Comparison of ENCODE assay signal across 8 cellular contexts in the genomic region with DNA sequence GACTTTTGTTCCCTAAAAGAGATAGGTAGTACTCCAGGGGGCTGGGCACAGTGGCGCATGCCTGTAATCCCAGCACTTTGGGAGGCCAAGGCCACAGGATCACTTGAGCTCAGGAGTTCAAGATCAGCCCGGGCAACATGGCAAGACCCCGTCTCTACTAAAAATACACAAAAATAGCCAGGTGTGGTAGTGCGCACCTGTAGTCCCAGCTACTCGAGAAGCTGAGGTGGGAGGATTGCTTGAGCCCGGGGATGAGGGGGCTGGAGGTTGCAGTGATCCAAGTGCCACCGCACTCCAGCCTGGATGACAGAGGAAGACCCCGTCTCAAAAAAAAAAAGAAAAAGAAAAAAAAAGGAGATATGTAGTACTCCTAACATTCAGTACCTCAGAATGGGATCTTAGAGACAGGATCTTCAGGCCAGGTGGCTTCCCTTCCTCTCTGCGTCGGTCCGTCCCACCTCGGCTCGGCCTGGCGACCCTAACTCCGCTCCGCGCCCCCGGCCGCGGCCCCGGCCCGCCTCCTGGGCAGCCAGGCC.
DNase-seq lines count a peak whose midpoint lies in the region; TF ChIP-seq lines count a peak whose summit lies in the region.

No MANE protein-coding gene starts in this region.

- TF ChIP-seq CTCF in Caco-2 (IDR thresholded peaks at IDR 0.05; ENCODE audit: insufficient read depth in 1 of 2, low read depth in 1 of 2, low read length in 1 of 2, severe bottlenecking in 1 of 2, unreplicated experiment in 1 of 2), result no peak
- no peak for TF ChIP-seq CTCF in H9 (conservative IDR thresholded peaks at IDR 0.05)
- TF ChIP-seq CTCF in RWPE1 (conservative IDR thresholded peaks at IDR 0.05; ENCODE audit: low read depth), result no peak
- TF ChIP-seq CTCF in epithelial cell of proximal tubule (conservative IDR thresholded peaks at IDR 0.05; ENCODE audit: low read depth, low read length), result no peak
- no peak for TF ChIP-seq CTCF in prostate gland (IDR thresholded peaks at IDR 0.05)

- H2BK20ac ChIP-seq in H9 (ENCODE audit: low read depth, low read length, poor library complexity, severe bottlenecking), result no peak overlapping the region

- BruUV-seq in Caco-2 (replicated peaks; lab: Mats Ljungman, UMichigan), result no TSS peak

- DNase-seq in Caco-2 (no peak), H9 (no peak), RWPE1 (ENCODE audit: low spot score) (no peak), epithelial cell of proximal tubule (ENCODE audit: low read depth) (no peak), prostate gland (ENCODE audit: low spot score) (no peak), 8988T (no peak), HPDE6-E6E7 (ENCODE audit: extremely low spot score) (no peak), AG20443 (ENCODE audit: low spot score) (no peak)

- no peaks in the 10 kb centered on the region for H3K79me1 ChIP-seq in H9 (ENCODE audit: insufficient read depth, low read depth, low read length, poor library complexity, severe bottlenecking)

- POLR2A ChIA-PET in Caco-2 (lab: Charles Lee) (no interaction called here), RWPE1 (lab: Yijun Ruan, JAX; ENCODE audit: low non-redundant PET) (no interaction called here)

- H3K18ac ChIP-seq in H9 (ENCODE audit: insufficient read length, low read depth, low read length), result no peak overlapping the region

- no peak overlapping the region for H2BK120ac ChIP-seq in H9 (ENCODE audit: low read depth, low read length, poor library complexity, severe bottlenecking)

- H3K23me2 ChIP-seq in H9 (ENCODE audit: insufficient read length, low read depth, low read length, poor library complexity, severe bottlenecking), result no peaks in the 10 kb centered on the region

- no peaks in the 10 kb centered on the region for H3K27me3 Mint-ChIP-seq in Caco-2 (ENCODE audit: insufficient read depth, unreplicated experiment)
- no peaks in the 10 kb centered on the region for H3K27me3 Mint-ChIP-seq in H9 (ENCODE audit: low read depth)

- no peak overlapping the region for H3K9ac ChIP-seq in H9 (ENCODE audit: extremely low read depth, insufficient read length, low read length)

- no peak overlapping the region for H3K4ac ChIP-seq in H9 (ENCODE audit: low read depth, low read length)

- H3K36me3 ChIP-seq in Caco-2 (ENCODE audit: control insufficient read depth, insufficient read depth, low read length) (no peaks in the 10 kb centered on the region), prostate gland (no peaks in the 10 kb centered on the region)

- no peak overlapping the region for H2BK12ac ChIP-seq in H9 (ENCODE audit: insufficient read length, low read depth, low read length)

- no peak overlapping the region for H3K56ac ChIP-seq in H9 (ENCODE audit: insufficient read length, low read depth, low read length)

- no peak overlapping the region for H4K8ac ChIP-seq in H9 (replicated peaks; ENCODE audit: insufficient read length, low read depth, low read length)

- no peaks in the 10 kb centered on the region for H3K4me1 Mint-ChIP-seq in Caco-2 (ENCODE audit: low read depth, unreplicated experiment)
- H3K4me1 Mint-ChIP-seq in H9, result peaks cover 3 to 10% of the 10 kb centered on the region in 2 experiments

- H3K9me3 ChIP-seq in Caco-2, result no peaks in the 10 kb centered on the region
- no peaks in the 10 kb centered on the region for H3K9me3 ChIP-seq in H9 (ENCODE audit: control insufficient read depth, low read depth, low read length)
- no peaks in the 10 kb centered on the region for H3K9me3 ChIP-seq in prostate gland

- no peak overlapping the region for H4K91ac ChIP-seq in H9 (ENCODE audit: insufficient read length, low read depth, low read length)

- WGBS in H9 (ENCODE audit: extremely low coverage, insufficient read length, low lambda C conversion rate), result no CpG with 5 or more reads among the region's 22 CpGs
- WGBS in prostate gland, result 6% methylated on average over 22 of the region's 22 CpGs

- no peak overlapping the region for H2BK15ac ChIP-seq in H9 (ENCODE audit: low read depth, low read length)

- H4K5ac ChIP-seq in H9 (ENCODE audit: insufficient read length, low read depth, low read length), result no peak overlapping the region

- peak overlapping the region; percentile 81 for H3K4me3 Mint-ChIP-seq in Caco-2 (ENCODE audit: unreplicated experiment)
- H3K4me3 Mint-ChIP-seq in H9, result peak overlapping the region; percentile 99 to 100

- CTCF ChIA-PET in Caco-2 (lab: Charles Lee), result interaction anchor here (1.1 kb wide), 1 partner anchor 216 kb away, joined by 3 read pairs; no protein-coding TSS in a partner anchor
- CTCF ChIA-PET in RWPE1 (lab: Yijun Ruan, JAX), result interaction anchor here (0.6 kb wide), 3 partner anchors 333 to 1955 kb away, joined by 3 to 4 read pairs (median 3); no protein-coding TSS in a partner anchor

- TF ChIP-seq POLR2A in prostate gland (IDR thresholded peaks at IDR 0.05), result no peak

- no peak overlapping the region for H2BK5ac ChIP-seq in H9 (ENCODE audit: insufficient read length, low read length)

- H3K4me3 ChIP-seq in Caco-2 (ENCODE audit: low read depth, low read length), result peak overlapping the region; percentile 84
- H3K4me3 ChIP-seq in epithelial cell of proximal tubule (ENCODE audit: low read depth, low read length), result peak overlapping the region; percentile 87
- H3K4me3 ChIP-seq in prostate gland, result peak overlapping the region; percentile 96 to 98

- H3K4me2 ChIP-seq in H9 (ENCODE audit: insufficient read depth, insufficient read length, low read length), result peak overlapping the region; percentile 79

- H3K4me1 ChIP-seq in Caco-2 (no peaks in the 10 kb centered on the region), H9 (ENCODE audit: insufficient read depth, low read length) (no peaks in the 10 kb centered on the region; the same call in 1 of the 2 replicates), prostate gland (replicated peaks) (no peaks in the 10 kb centered on the region)

- H3K36me3 Mint-ChIP-seq in Caco-2 (ENCODE audit: insufficient read depth, unreplicated experiment) (peaks cover 6% of the 10 kb centered on the region), H9 (ENCODE audit: insufficient read depth in 1 of 3, low read depth in 3 of 3) (peaks cover 2 to 8% (median 6%) of the 10 kb centered on the region in 3 experiments; a peak in 5 of 7 replicates)

- H3K27me3 ChIP-seq in Caco-2 (replicated peaks; ENCODE audit: control insufficient read depth, insufficient read depth, low read length), result no peaks in the 10 kb centered on the region
- no peaks in the 10 kb centered on the region for H3K27me3 ChIP-seq in H9 (ENCODE audit: insufficient read depth, low read length)
- no peaks in the 10 kb centered on the region for H3K27me3 ChIP-seq in prostate gland (replicated peaks; ENCODE audit: insufficient read depth)

- H3K9me3 Mint-ChIP-seq in Caco-2 (ENCODE audit: unreplicated experiment), result no peaks in the 10 kb centered on the region
- peaks cover 0 to 5% of the 10 kb centered on the region in 2 experiments; a peak in 1 of 5 replicates for H3K9me3 Mint-ChIP-seq in H9

- peak overlapping the region; percentile 89 for H3K27ac Mint-ChIP-seq in Caco-2 (ENCODE audit: unreplicated experiment)
- H3K27ac Mint-ChIP-seq in H9, result no peak overlapping the region; a peak in 1 of 7 replicates

- no peak overlapping the region for H2AK5ac ChIP-seq in H9 (ENCODE audit: insufficient read length, low read length)

- H4K20me1 ChIP-seq in H9 (ENCODE audit: control insufficient read depth, insufficient read depth, insufficient read length), result no peaks in the 10 kb centered on the region

- intact Hi-C loops in Caco-2 (cut with micrococcal nuclease; ENCODE audit: unreplicated experiment) (no loop called here), prostate gland (cut with DNase I) (no loop called here)

- no peaks in the 10 kb centered on the region; the same call in 1 of the 2 replicates for H3K79me2 ChIP-seq in H9 (ENCODE audit: insufficient read depth, low read length)

- H3K27ac ChIP-seq in H9 (ENCODE audit: insufficient read length, low read depth, low read length) (no peak overlapping the region), RWPE1 (peak overlapping the region; percentile 71), prostate gland (peak overlapping the region; percentile 73 to 76)

- H3K14ac ChIP-seq in H9 (ENCODE audit: insufficient read depth, low read length), result no peak overlapping the region

- H3T11ph ChIP-seq in H9 (ENCODE audit: low read length), result no peak overlapping the region

- H2AFZ ChIP-seq in H9 (ENCODE audit: low read length), result no peak overlapping the region

- no peak overlapping the region for H3K23ac ChIP-seq in H9 (ENCODE audit: insufficient read length, low read depth, low read length)
